In genomic region chr10:92240289-92241157, GRCh38 we compare ENCODE assay signal across 8 cellular contexts. TPM values are rescaled to one million over a fixed set of nuclear protein-coding genes. Genes with fewer than 3 reads are reported as not detected.
DNase-seq lines count a peak whose midpoint lies in the region; ATAC-seq and TF ChIP-seq lines count a peak whose summit lies in the region.

No MANE protein-coding gene starts in this region.

- H3K27me3 ChIP-seq in SK-N-SH (ENCODE audit: insufficient read depth), result no peaks in the 10 kb centered on the region
- H3K27me3 ChIP-seq in brain microvascular endothelial cell (replicated peaks), result no peaks in the 10 kb centered on the region

- H3K79me2 ChIP-seq in SK-N-SH (ENCODE audit: insufficient read depth), result no peaks in the 10 kb centered on the region

- peak overlapping the region; percentile 93 for H3K4me2 ChIP-seq in SK-N-SH

- peak; percentile 78 for DNase-seq in ELR (ENCODE audit: low read depth)
- peak; percentile 77 for DNase-seq in M059J (ENCODE audit: low read depth)
- DNase-seq in SK-N-SH, result peak; percentile 76
- DNase-seq in brain microvascular endothelial cell, result peak; percentile 72
- DNase-seq in hypothalamus (lab: John Stamatoyannopoulos, UW), result peak in 47 of 51 donors; percentile 4 to 92 (median 57)
- peak; percentile 90 for DNase-seq in putamen (ENCODE audit: low spot score)
- no peak for DNase-seq in mesenteric fat pad (ENCODE audit: low spot score)

- no peaks in the 10 kb centered on the region for H4K20me1 ChIP-seq in SK-N-SH (ENCODE audit: insufficient read depth)

- POLR2A ChIA-PET in SK-N-SH (lab: Yijun Ruan, JAX), result interaction anchor here (1.1 kb wide), 1 partner anchor 50 kb away, joined by 6 read pairs; the partner anchor contains the start of genes CPEB3 and MARCHF5

- in situ Hi-C loops in brain microvascular endothelial cell (cut with HindIII; ENCODE audit: low pct_ligation_motif_present, low sequenced_read_pairs), result no loop called here

- H3K4me3 ChIP-seq in SK-N-SH (ENCODE audit: low read depth in 2 of 2, low read length in 1 of 2) (peak overlapping the region; percentile 65 to 81), brain microvascular endothelial cell (ENCODE audit: low read depth, low read length) (peak overlapping the region; percentile 66)

- no peaks in the 10 kb centered on the region for H3K9me3 ChIP-seq in SK-N-SH

- peaks cover 22% of the 10 kb centered on the region for H3F3A ChIP-seq in SK-N-SH (replicated peaks; ENCODE audit: insufficient read depth)

- no peak for TF ChIP-seq RAD21 in SK-N-SH (IDR thresholded peaks at IDR 0.05; ENCODE audit: low read length)

- 1% methylated on average over 28 of the region's 28 CpGs for WGBS in SK-N-SH (ENCODE audit: low lambda C conversion rate)

- CTCF ChIA-PET in SK-N-SH (lab: Yijun Ruan, JAX), result interaction anchor here (1.4 to 1.8 kb wide), 2 partner anchors 50 to 153 kb away, joined by 3 to 4 read pairs; partner anchors contain the start of gene CPEB3

- peak overlapping the region; percentile 52 for H3K9ac ChIP-seq in SK-N-SH

- H3K36me3 ChIP-seq in SK-N-SH (replicated peaks in 1 of 2; ENCODE audit: control insufficient read depth in 1 of 2, insufficient read depth in 2 of 2, low read length in 1 of 2) (peaks cover 0 to 3% of the 10 kb centered on the region in 2 experiments), brain microvascular endothelial cell (replicated peaks) (no peaks in the 10 kb centered on the region)

- H3K4me1 ChIP-seq in SK-N-SH (ENCODE audit: control insufficient read depth in 1 of 2, insufficient read depth in 2 of 2, low read depth in 1 of 2, low read length in 1 of 2), result peaks cover 0 to 18% of the 10 kb centered on the region in 2 experiments; a peak in 2 of 4 replicates

- H3K9me2 ChIP-seq in SK-N-SH, result no peaks in the 10 kb centered on the region

- H3K27ac ChIP-seq in SK-N-SH (ENCODE audit: low read depth in 2 of 2, low read length in 1 of 2) (peak overlapping the region; percentile 75 to 91), brain microvascular endothelial cell (peak overlapping the region; percentile 61)

- peak overlapping the region; percentile 91 for H2AFZ ChIP-seq in SK-N-SH (ENCODE audit: low read depth)

- TF ChIP-seq CTCF in SK-N-SH (IDR thresholded peaks at IDR 0.05), result no peak
- no peak for TF ChIP-seq CTCF in brain microvascular endothelial cell (IDR thresholded peaks at IDR 0.05; ENCODE audit: low read depth, low read length, missing control alignments)

- ATAC-seq in GM21737 (IDR thresholded peaks at IDR 0.05; ENCODE audit: unreplicated experiment), result peak; percentile 55

- TF ChIP-seq EP300 in SK-N-SH (IDR thresholded peaks at IDR 0.05; ENCODE audit: borderline replicate concordance in 1 of 2, low read depth in 1 of 2, low read length in 1 of 2), result no peak

TF ChIP-seq in SK-N-SH, 30 proteins besides CTCF, POLR2A, EP300 and RAD21:
- TF ChIP-seq NFIC (IDR thresholded peaks at IDR 0.05; ENCODE audit: borderline replicate concordance) (no peak), CHD2 (IDR thresholded peaks at IDR 0.05; ENCODE audit: low read length, partially characterized antibody) (peak; percentile 23), POLR2AphosphoS5 (IDR thresholded peaks at IDR 0.05; ENCODE audit: low read depth, low read length) (peak; percentile 73), GABPA (IDR thresholded peaks at IDR 0.05; ENCODE audit: low read depth) (peak; percentile 67), RFX5 (IDR thresholded peaks at IDR 0.05; ENCODE audit: low read length) (peak; percentile 36; the same call in 1 of the 2 replicates), ELF1 (IDR thresholded peaks at IDR 0.05) (0 out of 2 replicates have a peak, but pooled peaks have one; percentile 19), TAF1 (IDR thresholded peaks at IDR 0.05; ENCODE audit: borderline replicate concordance, low read depth, low read length) (peak; percentile 52; the same call in 1 of the 2 replicates), EZH2phosphoT487 (IDR thresholded peaks at IDR 0.05; ENCODE audit: borderline replicate concordance, low read depth) (no peak), FOSL2 (IDR thresholded peaks at IDR 0.05; ENCODE audit: borderline replicate concordance, low read depth) (no peak), MXI1 (IDR thresholded peaks at IDR 0.05; ENCODE audit: low read depth, low read length) (peak; percentile 83), TCF12 (IDR thresholded peaks at IDR 0.05) (peak; percentile 17; the same call in 1 of the 2 replicates), FOXJ3 (CRISPR knock-in tag; IDR thresholded peaks at IDR 0.05) (peak; percentile 36; the same call in 1 of the 2 replicates), RCOR1 (IDR thresholded peaks at IDR 0.05; ENCODE audit: low read length) (no peak), SIN3A (IDR thresholded peaks at IDR 0.05; ENCODE audit: borderline replicate concordance, low read depth, low read length) (peak; percentile 21; the same call in 1 of the 2 replicates)
- TF ChIP-seq, protein P1, sequence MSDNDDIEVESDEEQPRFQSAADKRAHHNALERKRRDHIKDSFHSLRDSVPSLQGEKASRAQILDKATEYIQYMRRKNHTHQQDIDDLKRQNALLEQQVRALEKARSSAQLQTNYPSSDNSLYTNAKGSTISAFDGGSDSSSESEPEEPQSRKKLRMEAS (IDR thresholded peaks at IDR 0.05; ENCODE audit: low read depth), result peak; percentile 19; the same call in 1 of the 2 replicates
- TF ChIP-seq, protein P2, sequence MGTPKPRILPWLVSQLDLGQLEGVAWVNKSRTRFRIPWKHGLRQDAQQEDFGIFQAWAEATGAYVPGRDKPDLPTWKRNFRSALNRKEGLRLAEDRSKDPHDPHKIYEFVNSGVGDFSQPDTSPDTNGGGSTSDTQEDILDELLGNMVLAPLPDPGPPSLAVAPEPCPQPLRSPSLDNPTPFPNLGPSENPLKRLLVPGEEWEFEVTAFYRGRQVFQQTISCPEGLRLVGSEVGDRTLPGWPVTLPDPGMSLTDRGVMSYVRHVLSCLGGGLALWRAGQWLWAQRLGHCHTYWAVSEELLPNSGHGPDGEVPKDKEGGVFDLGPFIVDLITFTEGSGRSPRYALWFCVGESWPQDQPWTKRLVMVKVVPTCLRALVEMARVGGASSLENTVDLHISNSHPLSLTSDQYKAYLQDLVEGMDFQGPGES (IDR thresholded peaks at IDR 0.05; ENCODE audit: low read depth, low read length), result no peak

RNA-seq across cellular contexts. Expression of gene CPEB3, which starts 50.4 kb away (rescaled TPM):
- total RNA-seq in M059J (2014; rRNA removed; shearing (Covaris generic)), result 0.86 and 1.2 TPM in 2 replicates
- 0.36 TPM in 2 replicates for polyA plus RNA-seq in SK-N-SH (2012; rRNA removed)
- 0.28 and 0.30 TPM in 2 replicates for polyA plus RNA-seq in SK-N-SH (2012; cell fraction: cytosol; rRNA removed)
- polyA plus RNA-seq in SK-N-SH (2012; cell fraction: nucleus; rRNA removed), result 0.66 and 0.97 TPM in 2 replicates
- 4.2 TPM for total RNA-seq in mesenteric fat pad

RNA-seq across cellular contexts. Expression of gene MARCHF5, which starts 50.4 kb away (rescaled TPM):
- total RNA-seq in M059J (2014; rRNA removed; shearing (Covaris generic)), result 12.9 and 23.9 TPM in 2 replicates
- polyA plus RNA-seq in SK-N-SH (2012; rRNA removed), result 24.2 and 32.0 TPM in 2 replicates
- polyA plus RNA-seq in SK-N-SH (2012; cell fraction: cytosol; rRNA removed), result 40.8 and 46.1 TPM in 2 replicates
- 10.5 and 38.3 TPM in 2 replicates for polyA plus RNA-seq in SK-N-SH (2012; cell fraction: nucleus; rRNA removed)
- 52.7 TPM for total RNA-seq in mesenteric fat pad
